ENCODE assay signal across 8 cellular contexts in genomic region chr10:73772280-73773151, GRCh38. TPM values are rescaled to one million over a fixed set of nuclear protein-coding genes. Genes with fewer than 3 reads are reported as not detected.
DNase-seq lines count a peak whose midpoint lies in the region; ATAC-seq, FAIRE-seq and TF ChIP-seq lines count a peak whose summit lies in the region.

No MANE protein-coding gene starts in this region.

- H3K9me3 ChIP-seq in DOHH2 (ENCODE audit: control insufficient read depth, insufficient read depth, low read length) (no peaks in the 10 kb centered on the region), HUES6 (ENCODE audit: control insufficient read depth, insufficient read depth, low read depth, low read length) (no peaks in the 10 kb centered on the region), pancreas (no peaks in the 10 kb centered on the region), tibial artery (no peaks in the 10 kb centered on the region)

- H3K4me2 ChIP-seq in DOHH2 (ENCODE audit: low read length), result peak overlapping the region; percentile 74

- WGBS in pancreas, 2 donors, result 0% methylated on average over 70 to 101 of the region's 101 CpGs

- H3K36me3 ChIP-seq in DOHH2 (ENCODE audit: control insufficient read depth, low read length) (peaks cover 82% of the 10 kb centered on the region), HUES6 (ENCODE audit: control insufficient read depth, insufficient read depth, low read length) (peaks cover 52% of the 10 kb centered on the region), pancreas (peaks cover 0 to 38% (median 11%) of the 10 kb centered on the region in 3 donors), tibial artery (peaks cover 40 to 71% (median 45%) of the 10 kb centered on the region in 3 donors)

- ATAC-seq in GM21423 (IDR thresholded peaks at IDR 0.05; ENCODE audit: unreplicated experiment) (peak; percentile 65), Right ventricle myocardium inferior (peak; percentile 86), pancreas (peak; percentile 77 to 84 (median 80))

- peaks cover 4% of the 10 kb centered on the region; the same call in 1 of the 2 replicates for H4K20me1 ChIP-seq in DOHH2 (ENCODE audit: control insufficient read depth, insufficient read depth, low read depth, low read length)

- intact Hi-C loops in Right ventricle myocardium inferior (cut with DNase I), result no loop called here
- intact Hi-C loops in pancreas (cut with DNase I), result no loop called here
- intact Hi-C loops in tibial artery (cut with DNase I; ENCODE audit: low total_unique reads), result no loop called here

- peaks cover 54% of the 10 kb centered on the region for H3K79me2 ChIP-seq in DOHH2 (ENCODE audit: control insufficient read depth, low read length)

- FAIRE-seq in pancreas (lab: Jason Lieb, UNC), result no peak

- H3K27ac ChIP-seq in DOHH2 (ENCODE audit: low read depth, low read length), result peak overlapping the region; percentile 80
- peak overlapping the region; percentile 94 for H3K27ac ChIP-seq in HUES6 (ENCODE audit: low read depth, low read length)
- H3K27ac ChIP-seq in pancreas, result peak overlapping the region; percentile 87 to 99 (median 93)
- H3K27ac ChIP-seq in tibial artery, result peak overlapping the region; percentile 97 to 99

- H3K4me1 Mint-ChIP-seq in activated naive CD8-positive, alpha-beta T cell treated with anti-CD3 and anti-CD28 coated beads for 36 hours, result peaks cover 39% of the 10 kb centered on the region

- peaks cover 12% of the 10 kb centered on the region for H3F3A ChIP-seq in DOHH2 (ENCODE audit: control insufficient read depth, insufficient read depth)

- H3K9me3 Mint-ChIP-seq in activated naive CD8-positive, alpha-beta T cell treated with anti-CD3 and anti-CD28 coated beads for 36 hours, result no peaks in the 10 kb centered on the region

- no peaks in the 10 kb centered on the region for H3K27me3 Mint-ChIP-seq in activated naive CD8-positive, alpha-beta T cell treated with anti-CD3 and anti-CD28 coated beads for 36 hours

- H3K4me3 Mint-ChIP-seq in activated naive CD8-positive, alpha-beta T cell treated with anti-CD3 and anti-CD28 coated beads for 36 hours, result peak overlapping the region; percentile 94

- peak overlapping the region; percentile 94 for H3K27ac Mint-ChIP-seq in activated naive CD8-positive, alpha-beta T cell treated with anti-CD3 and anti-CD28 coated beads for 36 hours

- no peaks in the 10 kb centered on the region for H3K27me3 ChIP-seq in DOHH2 (ENCODE audit: control insufficient read depth, low read length)
- no peaks in the 10 kb centered on the region for H3K27me3 ChIP-seq in HUES6 (ENCODE audit: control insufficient read depth, insufficient read depth, low read length)
- H3K27me3 ChIP-seq in pancreas, result no peaks in the 10 kb centered on the region
- H3K27me3 ChIP-seq in tibial artery, result no peaks in the 10 kb centered on the region

- DNase-seq in SKM-1 (lab: John Stamatoyannopoulos, UW; ENCODE audit: unreplicated experiment) (peak; percentile 63), Right ventricle myocardium inferior (ENCODE audit: missing footprints) (peak; percentile 93), pancreas (peak; percentile 81 to 95 (median 88)), tibial artery (peak; percentile 74 to 94)
- DNase-seq in activated naive CD8-positive, alpha-beta T cell treated with anti-CD3 and anti-CD28 coated beads for 36 hours, result peak; percentile 84

- no peaks in the 10 kb centered on the region for H3K9me2 ChIP-seq in DOHH2 (replicated peaks; ENCODE audit: control insufficient read depth, low read length)

- peaks cover 53% of the 10 kb centered on the region for H3K36me3 Mint-ChIP-seq in activated naive CD8-positive, alpha-beta T cell treated with anti-CD3 and anti-CD28 coated beads for 36 hours

- H3K4me3 ChIP-seq in DOHH2 (ENCODE audit: low read length) (peak overlapping the region; percentile 95), HUES6 (ENCODE audit: low read depth, low read length) (peak overlapping the region; percentile 93), pancreas (peak overlapping the region; percentile 44 to 91 (median 80)), tibial artery (peak overlapping the region; percentile 74 to 95)

- H3K9ac ChIP-seq in HUES6 (ENCODE audit: low read length), result peak overlapping the region; percentile 91

- H3K4me1 ChIP-seq in DOHH2 (ENCODE audit: control insufficient read depth, low read length) (peaks cover 48% of the 10 kb centered on the region), HUES6 (ENCODE audit: control insufficient read depth, insufficient read depth, low read length) (peaks cover 15% of the 10 kb centered on the region; the same call in 1 of the 2 replicates), pancreas (peaks cover 0 to 21% (median 8%) of the 10 kb centered on the region in 3 donors), tibial artery (peaks cover 0 to 33% (median 33%) of the 10 kb centered on the region in 4 donors)

- TF ChIP-seq CTCF in DOHH2 (IDR thresholded peaks at IDR 0.05; ENCODE audit: low read depth, low read length, poor library complexity, severe bottlenecking) (peak; percentile 21), pancreas (IDR thresholded peaks at IDR 0.05) (no peak), tibial artery (IDR thresholded peaks at IDR 0.05) (peak; percentile 8 to 10)

RNA-seq across cellular contexts. Expression of gene CHCHD1, which starts 9.3 kb away (rescaled TPM):
- total RNA-seq in activated naive CD8-positive, alpha-beta T cell treated with anti-CD3 and anti-CD28 coated beads for 36 hours, result 10 to 100 TPM; 34.8 to 38.6 TPM
- total RNA-seq in Right ventricle myocardium inferior (30.8 TPM), pancreas (1 to 10 TPM; 4.4 to 9.6 (median 7.3) TPM)
- 10 to 100 TPM; 26.3 to 31.7 TPM for polyA plus RNA-seq in pancreas

RNA-seq across cellular contexts. Expression of gene ZSWIM8, which starts 12.9 kb away (rescaled TPM):
- 10 to 100 TPM; 31.0 to 35.5 TPM for total RNA-seq in activated naive CD8-positive, alpha-beta T cell treated with anti-CD3 and anti-CD28 coated beads for 36 hours
- total RNA-seq in Right ventricle myocardium inferior (45.3 TPM), pancreas (10 to 100 TPM; 20.7 to 73.3 (median 38.0) TPM)
- polyA plus RNA-seq in pancreas, result 100 to 1,000 TPM; 160 to 187 TPM

RNA-seq across cellular contexts. Expression of gene SEC24C, which starts 28.3 kb away (rescaled TPM):
- 10 to 100 TPM; 74.6 to 74.9 TPM for total RNA-seq in activated naive CD8-positive, alpha-beta T cell treated with anti-CD3 and anti-CD28 coated beads for 36 hours
- 46.4 TPM for total RNA-seq in Right ventricle myocardium inferior
- total RNA-seq in pancreas, result 10 to 100 TPM; 23.3 to 42.5 (median 30.2) TPM
- 10 to 100 TPM; 33.1 to 36.2 TPM for polyA plus RNA-seq in pancreas

RNA-seq across cellular contexts. Expression of gene NDST2, which starts 38.9 kb away (rescaled TPM):
- total RNA-seq in activated naive CD8-positive, alpha-beta T cell treated with anti-CD3 and anti-CD28 coated beads for 36 hours, result 10 to 100 TPM; 45.9 to 49.7 TPM
- total RNA-seq in Right ventricle myocardium inferior, result 10.5 TPM
- total RNA-seq in pancreas, result 10 to 100 TPM in 3 of 6 donors, 1 to 10 TPM in 3; 7.8 to 20.5 (median 10.2) TPM
- polyA plus RNA-seq in pancreas, result 10 to 100 TPM; 12.6 to 17.7 TPM

Comparison
In these comparisons a context has a peak if more than half of its experiments do, and no peak if none do; other contexts are left out.
1. Peak in every context shown above with its lines: DNase-seq, ATAC-seq, H3K4me3 ChIP-seq and H3K27ac ChIP-seq.
2. CTCF ChIP-seq: peak in DOHH2 (single experiment) and tibial artery (2 of 2); none in pancreas (0 of 4).